ENCODE assay signal across 9 cellular contexts in the genomic region with DNA sequence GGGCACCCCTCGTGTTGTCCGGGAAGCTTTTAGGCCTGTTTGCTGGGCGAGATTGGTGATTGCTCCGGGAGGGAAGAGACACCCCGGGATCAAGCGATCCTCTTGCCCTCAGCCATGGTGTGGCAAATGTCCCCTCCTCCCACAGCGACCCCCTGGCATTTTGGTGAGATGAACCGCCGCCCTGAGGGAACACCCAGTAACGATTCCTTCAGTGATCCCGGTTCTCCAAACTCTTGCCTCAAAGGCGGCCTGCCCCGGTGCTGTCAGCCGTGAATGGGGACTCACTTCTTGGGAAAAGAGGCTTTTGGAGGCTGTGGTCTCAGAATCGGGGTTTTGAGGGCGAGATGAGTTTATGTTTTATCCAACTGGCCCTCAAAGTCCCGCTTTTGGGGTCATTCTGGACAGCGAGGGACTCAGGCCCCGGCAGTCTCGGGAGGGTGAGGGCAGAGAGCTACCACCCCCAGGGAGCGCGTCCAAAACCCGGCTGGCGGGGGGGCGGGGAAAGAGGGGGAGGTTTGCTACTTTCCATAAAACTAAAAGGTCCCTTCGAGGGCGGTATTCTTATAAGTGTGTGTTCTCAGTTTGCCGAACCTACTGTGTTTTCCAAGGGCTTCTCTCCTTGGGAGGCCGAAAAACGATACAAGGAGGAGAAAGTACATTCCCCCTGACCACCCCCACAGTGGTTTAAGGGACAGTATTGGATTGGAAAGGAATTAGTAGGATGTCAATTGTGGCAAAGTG.
DNase-seq lines count a peak whose midpoint lies in the region; ATAC-seq, FAIRE-seq and TF ChIP-seq lines count a peak whose summit lies in the region.
"Had no signal": no experiment of that assay in that cellular context is flagged by ENCODE, and none has a peak within 500 bp of the region (broad histone marks: within the 10 kb centered on the region; RNA-seq: fewer than 3 reads in every experiment).

No MANE protein-coding gene starts in this region.

- H3K27ac ChIP-seq in DOHH2 (ENCODE audit: low read depth, low read length) (no peak overlapping the region), PC-9 (peak overlapping the region; percentile 99), esophagus squamous epithelium (peak overlapping the region; percentile 78 to 93 (median 85)), pancreas (peak overlapping the region in 3 of 4 donors; percentile 47 to 85 (median 79))
- no peak overlapping the region for H3K27ac ChIP-seq in effector memory CD4-positive, alpha-beta T cell (ENCODE audit: insufficient read depth, low read length, poor library complexity, severe bottlenecking)

- H3K4me3 ChIP-seq in DOHH2 (ENCODE audit: low read length) (peak overlapping the region; percentile 92), PC-9 (peak overlapping the region; percentile 96), esophagus squamous epithelium (peak overlapping the region; percentile 82 to 98 (median 84)), pancreas (peak overlapping the region; percentile 11 to 98 (median 80))
- H3K4me3 ChIP-seq in effector memory CD4-positive, alpha-beta T cell (ENCODE audit: insufficient read depth, low read depth, low read length, poor library complexity, severe bottlenecking): no peak overlapping the region

- H3K9me3 ChIP-seq in DOHH2 (ENCODE audit: control insufficient read depth, insufficient read depth, low read length): no peaks in the 10 kb centered on the region
- H3K9me3 ChIP-seq in PC-9 (ENCODE audit: insufficient read depth, low read depth): no peaks in the 10 kb centered on the region
- no peaks in the 10 kb centered on the region for H3K9me3 ChIP-seq in esophagus squamous epithelium
- H3K9me3 ChIP-seq in pancreas: no peaks in the 10 kb centered on the region
- no peaks in the 10 kb centered on the region for H3K9me3 ChIP-seq in effector memory CD4-positive, alpha-beta T cell (ENCODE audit: control insufficient read depth, low read length)

- H3F3A ChIP-seq in DOHH2 (ENCODE audit: control insufficient read depth, insufficient read depth) (peaks cover 2% of the 10 kb centered on the region; the same call in 1 of the 2 replicates), PC-9 (ENCODE audit: insufficient read depth, low read depth) (peaks cover 30% of the 10 kb centered on the region)

- H3K79me2 ChIP-seq in DOHH2 (ENCODE audit: control insufficient read depth, low read length) (peaks cover 53% of the 10 kb centered on the region), PC-9 (ENCODE audit: low read depth) (peaks cover 72% of the 10 kb centered on the region)

- POLR2A ChIA-PET in PC-9 (lab: Charles Lee; ENCODE audit: unreplicated experiment): interaction anchor here (0.5 to 0.7 kb wide), 4 partner anchors 36 to 1910 kb away, joined by 3 to 6 read pairs (median 4); no protein-coding TSS in a partner anchor

- 49 to 50% methylated on average over 11 to 19 of the region's 30 CpGs for WGBS in esophagus squamous epithelium, 2 donors
- 31 to 36% methylated on average over 30 of the region's 30 CpGs for WGBS in pancreas, 2 donors

- H3K4me1 ChIP-seq in DOHH2 (ENCODE audit: control insufficient read depth, low read length) (peaks cover 63% of the 10 kb centered on the region), PC-9 (replicated peaks; ENCODE audit: insufficient read depth) (peaks cover 39% of the 10 kb centered on the region), esophagus squamous epithelium (peaks cover 27 to 71% (median 38%) of the 10 kb centered on the region in 3 donors), pancreas (peaks cover 10 to 28% (median 22%) of the 10 kb centered on the region in 3 donors)
- H3K4me1 ChIP-seq in effector memory CD4-positive, alpha-beta T cell (ENCODE audit: control insufficient read depth, insufficient read depth, low read length, poor library complexity, severe bottlenecking): peaks cover 13% of the 10 kb centered on the region

- CTCF ChIA-PET in PC-9 (lab: Charles Lee): interaction anchor here (0.6 kb wide), 1 partner anchor 125 kb away, joined by 5 read pairs; no protein-coding TSS in a partner anchor

- peak overlapping the region; percentile 66 for H2AFZ ChIP-seq in PC-9

- DNase-seq in PC-9 (peak in 1 of 2 experiments; percentile 51), esophagus squamous epithelium (lab: John Stamatoyannopoulos, UW) (no peak), pancreas (peak; percentile 55 to 80 (median 68)), HPDE6-E6E7 (ENCODE audit: extremely low spot score) (no peak), D341Med (ENCODE audit: low spot score) (no peak)
- DNase-seq in effector memory CD4-positive, alpha-beta T cell: no peak
- DNase-seq: stimulated activated CD4-positive, alpha-beta T cell treated with anti-CD3 and anti-CD28 coated beads, Interleukin-2, amount 100 ng/mL, for 24 hours had no signal

- TF ChIP-seq CTCF in DOHH2 (IDR thresholded peaks at IDR 0.05; ENCODE audit: low read depth, low read length, poor library complexity, severe bottlenecking): no peak
- TF ChIP-seq CTCF in PC-9 (conservative IDR thresholded peaks at IDR 0.05): no peak
- no peak for TF ChIP-seq CTCF in esophagus squamous epithelium (IDR thresholded peaks at IDR 0.05)
- no peak for TF ChIP-seq CTCF in pancreas (IDR thresholded peaks at IDR 0.05)

- H3K9me2 ChIP-seq in DOHH2 (replicated peaks; ENCODE audit: control insufficient read depth, low read length): no peaks in the 10 kb centered on the region
- H3K9me2 ChIP-seq in PC-9 (ENCODE audit: insufficient read depth): no peaks in the 10 kb centered on the region

- TF ChIP-seq POLR2A in esophagus squamous epithelium (IDR thresholded peaks at IDR 0.05): no peak

- BruUV-seq in PC-9 (replicated peaks; lab: Mats Ljungman, UMichigan): TSS peak; percentile 33

- H3K36me3 ChIP-seq in DOHH2 (ENCODE audit: control insufficient read depth, low read length) (no peaks in the 10 kb centered on the region; the same call in 1 of the 2 replicates), PC-9 (ENCODE audit: low read depth) (peaks cover 10% of the 10 kb centered on the region; the same call in 1 of the 2 replicates), esophagus squamous epithelium (no peaks in the 10 kb centered on the region), pancreas (no peaks in the 10 kb centered on the region)
- H3K36me3 ChIP-seq in effector memory CD4-positive, alpha-beta T cell (ENCODE audit: control insufficient read depth, insufficient read depth, low read length): no peaks in the 10 kb centered on the region

- ATAC-seq in pancreas: peak in 3 of 4 donors; percentile 8 to 29 (median 12)
- no peak for ATAC-seq in GM18517 (IDR thresholded peaks at IDR 0.05; ENCODE audit: unreplicated experiment)

- H4K20me1 ChIP-seq in DOHH2 (ENCODE audit: control insufficient read depth, insufficient read depth, low read depth, low read length) (no peaks in the 10 kb centered on the region), PC-9 (ENCODE audit: insufficient read depth) (no peaks in the 10 kb centered on the region)

- FAIRE-seq in pancreas (lab: Jason Lieb, UNC): no peak

- intact Hi-C loops in PC-9 (cut with micrococcal nuclease; ENCODE audit: unreplicated experiment): loop anchor here (2.0 to 5.0 kb wide), 2 partner anchors 95 to 183 kb away; no protein-coding TSS in a partner anchor
- intact Hi-C loops in esophagus squamous epithelium (cut with DNase I): loop anchor here (5.0 kb wide), 1 partner anchor 223 kb away; no protein-coding TSS in a partner anchor
- intact Hi-C loops in pancreas (cut with DNase I): loop anchor here in 1 of 3 donors (5.0 kb wide), 1 partner anchor 223 kb away; no protein-coding TSS in a partner anchor

- H3K4me2 ChIP-seq in DOHH2 (ENCODE audit: low read length): peak overlapping the region; percentile 89
- peak overlapping the region; percentile 100 for H3K4me2 ChIP-seq in PC-9

- peaks cover 6% of the 10 kb centered on the region for H3K27me3 ChIP-seq in DOHH2 (ENCODE audit: control insufficient read depth, low read length)
- H3K27me3 ChIP-seq in PC-9 (ENCODE audit: insufficient read depth, low read depth): no peaks in the 10 kb centered on the region
- H3K27me3 ChIP-seq in esophagus squamous epithelium: peaks cover 0 to 9% (median 0%) of the 10 kb centered on the region in 4 donors
- no peaks in the 10 kb centered on the region for H3K27me3 ChIP-seq in pancreas
- H3K27me3 ChIP-seq in effector memory CD4-positive, alpha-beta T cell (replicated peaks; ENCODE audit: control insufficient read depth, insufficient read depth, low read length, poor library complexity, severe bottlenecking): no peaks in the 10 kb centered on the region

Comparison
In these comparisons a context has a peak if more than half of its experiments do, and no peak if none do; other contexts are left out.
1. H3K27ac ChIP-seq: peak in PC-9 (single experiment), esophagus squamous epithelium (4 of 4) and pancreas (3 of 4); none in DOHH2 (single experiment) and effector memory CD4-positive, alpha-beta T cell (single experiment).
2. DNase-seq: peak in pancreas (6 of 6); none in esophagus squamous epithelium (single experiment), effector memory CD4-positive, alpha-beta T cell (0 of 3), HPDE6-E6E7 (single experiment) and D341Med (single experiment).